In the genomic region with DNA sequence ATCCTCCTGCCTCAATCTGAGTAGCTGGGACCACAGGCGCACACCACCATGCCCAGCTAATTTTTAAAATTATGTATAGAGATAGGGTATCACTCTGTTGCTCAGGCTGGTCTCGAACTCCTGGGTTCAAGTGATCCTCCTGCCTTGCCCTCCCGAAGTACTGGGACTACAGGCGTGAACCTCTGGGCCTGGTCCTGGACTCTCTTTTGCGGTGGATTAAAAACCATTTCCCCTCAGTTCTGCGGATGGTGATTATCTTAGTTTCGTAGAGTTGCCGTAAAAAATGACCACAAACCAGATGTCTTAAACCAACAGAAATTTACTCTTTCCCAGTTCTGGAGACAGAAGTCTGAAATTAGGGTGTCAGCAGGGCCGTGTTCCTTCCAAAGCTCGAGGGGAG, we compare ENCODE assay signal across 31 cellular contexts. TPM values are rescaled to one million over a fixed set of nuclear protein-coding genes. Genes with fewer than 3 reads are reported as not detected.
"Had no signal": no experiment of that assay in that cellular context is flagged by ENCODE, and none has a peak within 500 bp of the region (broad histone marks: within the 10 kb centered on the region; RNA-seq: fewer than 3 reads in every experiment).

No MANE protein-coding gene starts in this region.

- H3K9me2 ChIP-seq: SK-N-SH had no signal

- H3K9me3 ChIP-seq: MG63, SK-N-SH had no signal

- H3K27ac ChIP-seq: Peyer's patch, SJSA1 had no signal

- H3K36me3 ChIP-seq: MG63, Peyer's patch had no signal

- DNase-seq: Kasumi-1, KBM-7, MG63, NCI-H1048, NCI-H1092 treated with DMSO at 0.1 percent for 48 hours, NCI-H1105 treated with DMSO at 0.1 percent for 48 hours, NCI-H1417, NCI-H1436, NCI-H146, NCI-H1694, NCI-H187, NCI-H1930, NCI-H2029 treated with DMSO at 0.1 percent for 48 hours, NCI-H2081 treated with DMSO at 0.1 percent for 48 hours, NCI-H2107, NCI-H2171, NCI-H226, NCI-H446 treated with DMSO at 0.1 percent for 48 hours, NCI-H510A, NCI-H524, NCI-H526, NCI-H69, NCI-H748 treated with DMSO at 0.1 percent for 48 hours, NCI-H82, Peyer's patch, Right ventricle myocardium superior, RPMI8226, SHP77 treated with DMSO at 0.1 percent for 48 hours, SK-N-SH, SW 1271 had no signal

- H3K9ac ChIP-seq: SK-N-SH had no signal

- H3K27me3 ChIP-seq: MG63, Peyer's patch, SJSA1 had no signal

- H3K4me3 ChIP-seq: MG63, Peyer's patch, SJSA1 had no signal

- H3K4me2 ChIP-seq: SK-N-SH had no signal

- H3K4me1 ChIP-seq: Peyer's patch, SJSA1 had no signal

RNA-seq across cellular contexts. Expression of gene MGAT5B, which starts 28.8 kb away (rescaled TPM):
- total RNA-seq: Right ventricle myocardium superior had no signal
